Comparison of ENCODE assay signal across 12 cellular contexts in genomic region chr19:18648971-18649310, GRCh38. TPM values are rescaled to one million over a fixed set of nuclear protein-coding genes. Genes with fewer than 3 reads are reported as not detected.
DNase-seq lines count a peak whose midpoint lies in the region; ATAC-seq and TF ChIP-seq lines count a peak whose summit lies in the region.
"Had no signal": no experiment of that assay in that cellular context is flagged by ENCODE, and none has a peak within 500 bp of the region (broad histone marks: within the 10 kb centered on the region; RNA-seq: fewer than 3 reads in every experiment).

No MANE protein-coding gene starts in this region.

- peak overlapping the region; percentile 75 to 95 (median 82) for H3K27ac ChIP-seq in esophagus squamous epithelium
- H3K27ac ChIP-seq in tibial artery, result peak overlapping the region; percentile 96 to 99
- H3K27ac ChIP-seq: pancreas had no signal

- H3K4me1 ChIP-seq in adipocyte (ENCODE audit: control insufficient read depth, insufficient read depth, low read length), result peaks cover 43% of the 10 kb centered on the region
- peaks cover 25 to 73% (median 53%) of the 10 kb centered on the region in 3 donors for H3K4me1 ChIP-seq in esophagus squamous epithelium
- H3K4me1 ChIP-seq in tibial artery, result peaks cover 13 to 88% (median 84%) of the 10 kb centered on the region in 4 donors
- H3K4me1 ChIP-seq: pancreas had no signal

- peak overlapping the region; percentile 67 for H3K4me3 Mint-ChIP-seq in natural killer cell treated with Interleukin-12 subunit alpha and Interleukin-12 subunit beta and Interleukin-15 and Interleukin-18, amount 100 ng/mL, for 72 hours
- H3K4me3 Mint-ChIP-seq: activated T-cell treated with anti-CD3 and anti-CD28 coated beads, Interleukin-2, amount 50 U/mL, for 24 hours had no signal

- H3K36me3 Mint-ChIP-seq in natural killer cell treated with Interleukin-12 subunit alpha and Interleukin-12 subunit beta and Interleukin-15 and Interleukin-18, amount 100 ng/mL, for 72 hours, result no peaks in the 10 kb centered on the region

- H3K36me3 ChIP-seq in adipocyte (ENCODE audit: control insufficient read depth, insufficient read depth, low read length, severe bottlenecking), result no peaks in the 10 kb centered on the region
- H3K36me3 ChIP-seq in esophagus squamous epithelium, result no peaks in the 10 kb centered on the region
- no peaks in the 10 kb centered on the region for H3K36me3 ChIP-seq in tibial artery
- H3K36me3 ChIP-seq: pancreas had no signal

- intact Hi-C loops in esophagus squamous epithelium (cut with DNase I) (no loop called here), tibial artery (cut with DNase I; ENCODE audit: low total_unique reads) (no loop called here)

- H3K9me3 Mint-ChIP-seq in natural killer cell treated with Interleukin-12 subunit alpha and Interleukin-12 subunit beta and Interleukin-15 and Interleukin-18, amount 100 ng/mL, for 72 hours, result no peaks in the 10 kb centered on the region
- H3K9me3 Mint-ChIP-seq: activated T-cell treated with anti-CD3 and anti-CD28 coated beads, Interleukin-2, amount 50 U/mL, for 24 hours had no signal

- H3K4me3 ChIP-seq in adipocyte (ENCODE audit: low read length) (peak overlapping the region; percentile 71), esophagus squamous epithelium (peak overlapping the region in 2 of 4 donors; percentile 9 to 54), tibial artery (peak overlapping the region; percentile 39 to 42)
- H3K4me3 ChIP-seq: pancreas had no signal

- peak overlapping the region; percentile 31 to 82 for H3K27ac Mint-ChIP-seq in natural killer cell treated with Interleukin-12 subunit alpha and Interleukin-12 subunit beta and Interleukin-15 and Interleukin-18, amount 100 ng/mL, for 72 hours
- H3K27ac Mint-ChIP-seq: activated T-cell treated with anti-CD3 and anti-CD28 coated beads, Interleukin-2, amount 50 U/mL, for 24 hours had no signal

- no peaks in the 10 kb centered on the region for H3K27me3 Mint-ChIP-seq in natural killer cell treated with Interleukin-12 subunit alpha and Interleukin-12 subunit beta and Interleukin-15 and Interleukin-18, amount 100 ng/mL, for 72 hours
- H3K27me3 Mint-ChIP-seq: activated T-cell treated with anti-CD3 and anti-CD28 coated beads, Interleukin-2, amount 50 U/mL, for 24 hours had no signal

- H3K27me3 ChIP-seq in adipocyte (replicated peaks; ENCODE audit: control insufficient read depth, insufficient read depth, low read length), result no peaks in the 10 kb centered on the region
- H3K27me3 ChIP-seq in esophagus squamous epithelium, result no peaks in the 10 kb centered on the region
- no peaks in the 10 kb centered on the region for H3K27me3 ChIP-seq in tibial artery
- H3K27me3 ChIP-seq: pancreas had no signal

- DNase-seq in adipocyte (ENCODE audit: low read depth) (no peak), esophagus squamous epithelium (lab: John Stamatoyannopoulos, UW) (no peak), tibial artery (peak; percentile 66 to 91), DMS79 treated with DMSO at 0.1 percent for 48 hours (lab: John Stamatoyannopoulos, UW) (no peak)
- no peak for DNase-seq in natural killer cell treated with Interleukin-12 subunit alpha and Interleukin-12 subunit beta and Interleukin-15 and Interleukin-18, amount 100 ng/mL, for 72 hours (ENCODE audit: low spot score)
- DNase-seq: activated T-cell treated with anti-CD3 and anti-CD28 coated beads, Interleukin-2, amount 50 U/mL, for 24 hours; cortex of kidney; DMS 273 treated with DMSO at 0.1 percent for 48 hours; NCI-H2029 had no signal

- H3K9ac ChIP-seq in adipocyte (ENCODE audit: low read length), result peak overlapping the region; percentile 82

- 29 to 67% methylated on average over 6 to 11 of the region's 13 CpGs for WGBS in esophagus squamous epithelium, 2 donors

- H3K9me3 ChIP-seq in adipocyte (ENCODE audit: control insufficient read depth, low read length) (no peaks in the 10 kb centered on the region), esophagus squamous epithelium (no peaks in the 10 kb centered on the region), tibial artery (no peaks in the 10 kb centered on the region)
- H3K9me3 ChIP-seq: pancreas had no signal

- TF ChIP-seq POLR2A in esophagus squamous epithelium (IDR thresholded peaks at IDR 0.05), result no peak

- H3K4me1 Mint-ChIP-seq in natural killer cell treated with Interleukin-12 subunit alpha and Interleukin-12 subunit beta and Interleukin-15 and Interleukin-18, amount 100 ng/mL, for 72 hours (ENCODE audit: low read depth in 2 of 2), result peaks cover 18 to 32% of the 10 kb centered on the region in 2 donors

- TF ChIP-seq CTCF in esophagus squamous epithelium (IDR thresholded peaks at IDR 0.05) (no peak), tibial artery (IDR thresholded peaks at IDR 0.05) (no peak)

- no peak for ATAC-seq in natural killer cell treated with Interleukin-12 subunit alpha and Interleukin-12 subunit beta and Interleukin-15 and Interleukin-18, amount 100 ng/mL, for 72 hours
- ATAC-seq in GM18909 (IDR thresholded peaks at IDR 0.05; ENCODE audit: poor library complexity, unreplicated experiment), result no peak
- no peak for ATAC-seq in HG02840 (IDR thresholded peaks at IDR 0.05; ENCODE audit: low FRiP score, unreplicated experiment)

RNA-seq across cellular contexts. Expression of gene KLHL26, which starts 12.1 kb away (rescaled TPM):
- 1 to 10 TPM; 1.6 to 6.6 (median 3.4) TPM for total RNA-seq in esophagus squamous epithelium
- total RNA-seq in natural killer cell treated with Interleukin-12 subunit alpha and Interleukin-12 subunit beta and Interleukin-15 and Interleukin-18, amount 100 ng/mL, for 72 hours, result 10 to 100 TPM; 11.6 to 18.3 TPM

RNA-seq across cellular contexts. Expression of gene CRTC1, which starts 34.5 kb away (rescaled TPM):
- 1 to 10 TPM; 1.8 to 3.6 (median 2.1) TPM for total RNA-seq in esophagus squamous epithelium
- total RNA-seq in natural killer cell treated with Interleukin-12 subunit alpha and Interleukin-12 subunit beta and Interleukin-15 and Interleukin-18, amount 100 ng/mL, for 72 hours, result 1 to 10 TPM; 7.6 to 9.3 TPM

RNA-seq across cellular contexts. Expression of gene TMEM59L, which starts 36.3 kb away (rescaled TPM):
- total RNA-seq in esophagus squamous epithelium, result 1 to 10 TPM in 1 of 4 donors, under 1 TPM in 1, not detected in 2; 0.18 to 2.7 TPM
- not detected for total RNA-seq in natural killer cell treated with Interleukin-12 subunit alpha and Interleukin-12 subunit beta and Interleukin-15 and Interleukin-18, amount 100 ng/mL, for 72 hours

RNA-seq across cellular contexts. Expression of gene CRLF1, which starts 42.3 kb away (rescaled TPM):
- 10 to 100 TPM; 13.2 to 82.6 (median 19.3) TPM for total RNA-seq in esophagus squamous epithelium
- not detected for total RNA-seq in natural killer cell treated with Interleukin-12 subunit alpha and Interleukin-12 subunit beta and Interleukin-15 and Interleukin-18, amount 100 ng/mL, for 72 hours

Comparison
In these comparisons a context has a peak if more than half of its experiments do, and no peak if none do; other contexts are left out.
1. DNase-seq: peak in tibial artery (2 of 2); none in adipocyte (single experiment), esophagus squamous epithelium (single experiment), natural killer cell treated with Interleukin-12 subunit alpha and Interleukin-12 subunit beta and Interleukin-15 and Interleukin-18, amount 100 ng/mL, for 72 hours (single experiment) and DMS79 treated with DMSO at 0.1 percent for 48 hours (single experiment).